ENCODE assay signal across 2 cellular contexts in genomic region chr10:74199315-74199714, GRCh38.
TF ChIP-seq lines count a peak whose summit lies in the region.

No MANE protein-coding gene starts in this region.

TF ChIP-seq in HEK293, 187 proteins besides CTCF, POLR2A, EP300 and RAD21:
- TF ChIP-seq ZNF580 (tag by site-specific recombination; IDR thresholded peaks at IDR 0.05) (peak; percentile 79), REPIN1 (tag by site-specific recombination; IDR thresholded peaks at IDR 0.05; ENCODE audit: low read depth) (no peak), ZNF146 (tag by site-specific recombination; IDR thresholded peaks at IDR 0.05) (peak; percentile 94), ZNF324 (tag by site-specific recombination; IDR thresholded peaks at IDR 0.05) (no peak), ZNF223 (tag by site-specific recombination; IDR thresholded peaks at IDR 0.05) (no peak), ZNF138 (tag by site-specific recombination; IDR thresholded peaks at IDR 0.05; ENCODE audit: borderline replicate concordance) (no peak), ZNF132 (tag by site-specific recombination; IDR thresholded peaks at IDR 0.05; ENCODE audit: borderline replicate concordance) (no peak)

TF ChIP-seq in K562, 482 proteins besides CTCF, POLR2A, EP300 and RAD21:
- TF ChIP-seq ELK1 (CRISPR knock-in tag; IDR thresholded peaks at IDR 0.05) (no peak), KDM1A (IDR thresholded peaks at IDR 0.05) (0 out of 4 replicates have a peak, but pooled peaks of 1 of the 2 experiments have one; percentile 14), RBM25 (IDR thresholded peaks at IDR 0.05; ENCODE audit: low read depth, low read length, severe bottlenecking) (peak; percentile 61), ZNF146 (CRISPR knock-in tag; IDR thresholded peaks at IDR 0.05; ENCODE audit: unreplicated experiment) (peak; percentile 81)
